ENCODE assay signal across 32 cellular contexts in the genomic region with DNA sequence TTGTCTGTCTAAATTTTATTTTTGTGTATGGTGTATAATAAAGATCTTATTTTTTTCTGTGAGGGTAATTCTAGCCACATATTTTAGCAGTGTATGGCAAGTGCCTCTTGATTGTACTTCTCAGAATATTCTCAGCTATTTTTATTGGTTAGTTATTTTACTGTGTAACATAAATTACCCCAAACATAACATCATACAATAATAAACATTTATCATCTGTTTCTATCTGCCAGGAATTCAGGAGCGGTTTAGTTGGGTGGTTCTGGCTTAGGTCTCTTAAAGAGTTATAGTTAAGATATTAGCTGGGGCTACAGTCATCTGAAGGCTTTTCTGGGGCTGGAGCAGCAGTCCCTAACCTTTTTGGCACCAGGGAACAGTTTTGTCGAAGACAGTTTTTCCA.
"Had no signal": no experiment of that assay in that cellular context is flagged by ENCODE, and none has a peak within 500 bp of the region (broad histone marks: within the 10 kb centered on the region; RNA-seq: fewer than 3 reads in every experiment).

No MANE protein-coding gene starts in this region.

- H3K9me3 ChIP-seq: adrenal gland, body of pancreas, esophagus muscularis mucosa, gastroesophageal sphincter, heart right ventricle had no signal

- H3K9me3 Mint-ChIP-seq: activated CD4-positive, alpha-beta memory T cell treated with anti-CD3 and anti-CD28 coated beads, Interleukin-2, amount 10 ng/mL, durations not matched to agents 7 days and 5 days; activated CD4-positive, alpha-beta T cell treated with anti-CD3 and anti-CD28 coated beads, Interleukin-2, amount 10 ng/mL, durations not matched to agents 7 days and 5 days; activated naive CD4-positive, alpha-beta T cell treated with anti-CD3 and anti-CD28 coated beads, Interleukin-2, amount 50 U/mL, for 24 hours; activated naive CD8-positive, alpha-beta T cell treated with anti-CD3 and anti-CD28 coated beads for 36 hours; activated naive CD8-positive, alpha-beta T cell treated with anti-CD3 and anti-CD28 coated beads, Interleukin-2, amount 50 U/mL, for 24 hours; activated T-cell treated with anti-CD3 and anti-CD28 coated beads, Interleukin-2, amount 50 U/mL, for 24 hours; activated T-cell treated with anti-CD3 and anti-CD28 coated beads, Interleukin-2, amount 50 U/mL, for 72 hours; activated T-helper 17 cell treated with anti-CD3 and anti-CD28 coated beads, Interleukin-2, amount 50 U/mL, for 72 hours; effector memory CD8-positive, alpha-beta T cell had no signal

- ATAC-seq: activated naive CD8-positive, alpha-beta T cell treated with anti-CD3 and anti-CD28 coated beads, Interleukin-2, amount 50 U/mL, for 24 hours; activated T-cell treated with anti-CD3 and anti-CD28 coated beads, Interleukin-2, amount 50 U/mL, for 72 hours; activated T-helper 17 cell treated with anti-CD3 and anti-CD28 coated beads, Interleukin-2, amount 50 U/mL, for 72 hours; body of pancreas; effector memory CD8-positive, alpha-beta T cell; gastroesophageal sphincter; heart right ventricle had no signal

- H3K27me3 Mint-ChIP-seq: activated CD4-positive, alpha-beta memory T cell treated with anti-CD3 and anti-CD28 coated beads, Interleukin-2, amount 10 ng/mL, durations not matched to agents 7 days and 5 days; activated CD4-positive, alpha-beta T cell treated with anti-CD3 and anti-CD28 coated beads, Interleukin-2, amount 10 ng/mL, durations not matched to agents 7 days and 5 days; activated naive CD4-positive, alpha-beta T cell treated with anti-CD3 and anti-CD28 coated beads, Interleukin-2, amount 50 U/mL, for 24 hours; activated naive CD8-positive, alpha-beta T cell treated with anti-CD3 and anti-CD28 coated beads for 36 hours; activated T-cell treated with anti-CD3 and anti-CD28 coated beads, Interleukin-2, amount 50 U/mL, for 24 hours; activated T-helper 17 cell treated with anti-CD3 and anti-CD28 coated beads, Interleukin-2, amount 50 U/mL, for 72 hours; effector memory CD8-positive, alpha-beta T cell had no signal

- DNase-seq: activated CD4-positive, alpha-beta memory T cell treated with anti-CD3 and anti-CD28 coated beads, Interleukin-2, amount 10 ng/mL, durations not matched to agents 7 days and 5 days; activated CD4-positive, alpha-beta T cell treated with anti-CD3 and anti-CD28 coated beads for 1 hour; activated CD4-positive, alpha-beta T cell treated with anti-CD3 and anti-CD28 coated beads for 4 hours; activated CD4-positive, alpha-beta T cell treated with anti-CD3 and anti-CD28 coated beads, Interleukin-2, amount 10 ng/mL, durations not matched to agents 7 days and 5 days; activated CD4-positive, alpha-beta T cell treated with anti-CD3 and anti-CD28 coated beads, Interleukin-2, amount 50 U/mL, for 4 hours; activated CD8-positive, alpha-beta memory T cell treated with anti-CD3 and anti-CD28 coated beads, Interleukin-2, amount 50 U/mL, for 48 hours; activated effector memory CD4-positive, alpha-beta T cell treated with Interleukin-2 at 50 U/mL for 16 hours; activated gamma-delta T cell treated with Interleukin-2 at 50 U/mL for 16 hours; activated naive CD4-positive, alpha-beta T cell treated with Interleukin-2 at 50 U/mL for 16 hours; activated naive CD8-positive, alpha-beta T cell treated with anti-CD3 and anti-CD28 coated beads for 36 hours; activated naive CD8-positive, alpha-beta T cell treated with anti-CD3 and anti-CD28 coated beads, Interleukin-2, amount 50 U/mL, for 24 hours; activated T-cell treated with anti-CD3 and anti-CD28 coated beads for 4 hours; activated T-cell treated with anti-CD3 and anti-CD28 coated beads, Interleukin-2, amount 50 U/mL, for 24 hours; activated T-cell treated with anti-CD3 and anti-CD28 coated beads, Interleukin-2, amount 50 U/mL, for 72 hours; adrenal gland; amygdala; aorta; body of pancreas; caudate nucleus; cortex of kidney; dermis blood vessel endothelial cell; effector CD4-positive, alpha-beta T cell; effector memory CD8-positive, alpha-beta T cell; erythroblast; foreskin melanocyte; heart right ventricle; T-helper 1 cell; T-helper 2 cell had no signal

- H3K4me3 Mint-ChIP-seq: activated CD4-positive, alpha-beta memory T cell treated with anti-CD3 and anti-CD28 coated beads, Interleukin-2, amount 10 ng/mL, durations not matched to agents 7 days and 5 days; activated CD4-positive, alpha-beta T cell treated with anti-CD3 and anti-CD28 coated beads, Interleukin-2, amount 10 ng/mL, durations not matched to agents 7 days and 5 days; activated naive CD4-positive, alpha-beta T cell treated with anti-CD3 and anti-CD28 coated beads, Interleukin-2, amount 50 U/mL, for 24 hours; activated naive CD8-positive, alpha-beta T cell treated with anti-CD3 and anti-CD28 coated beads for 36 hours; activated naive CD8-positive, alpha-beta T cell treated with anti-CD3 and anti-CD28 coated beads, Interleukin-2, amount 50 U/mL, for 24 hours; activated T-cell treated with anti-CD3 and anti-CD28 coated beads, Interleukin-2, amount 50 U/mL, for 24 hours; activated T-cell treated with anti-CD3 and anti-CD28 coated beads, Interleukin-2, amount 50 U/mL, for 72 hours; activated T-helper 17 cell treated with anti-CD3 and anti-CD28 coated beads, Interleukin-2, amount 50 U/mL, for 72 hours; effector memory CD8-positive, alpha-beta T cell had no signal

- H3K27ac Mint-ChIP-seq: activated CD4-positive, alpha-beta memory T cell treated with anti-CD3 and anti-CD28 coated beads, Interleukin-2, amount 10 ng/mL, durations not matched to agents 7 days and 5 days; activated CD4-positive, alpha-beta T cell treated with anti-CD3 and anti-CD28 coated beads, Interleukin-2, amount 10 ng/mL, durations not matched to agents 7 days and 5 days; activated naive CD4-positive, alpha-beta T cell treated with anti-CD3 and anti-CD28 coated beads, Interleukin-2, amount 50 U/mL, for 24 hours; activated naive CD8-positive, alpha-beta T cell treated with anti-CD3 and anti-CD28 coated beads for 36 hours; activated naive CD8-positive, alpha-beta T cell treated with anti-CD3 and anti-CD28 coated beads, Interleukin-2, amount 50 U/mL, for 24 hours; activated T-cell treated with anti-CD3 and anti-CD28 coated beads, Interleukin-2, amount 50 U/mL, for 24 hours; activated T-cell treated with anti-CD3 and anti-CD28 coated beads, Interleukin-2, amount 50 U/mL, for 72 hours; activated T-helper 17 cell treated with anti-CD3 and anti-CD28 coated beads, Interleukin-2, amount 50 U/mL, for 72 hours; effector memory CD8-positive, alpha-beta T cell had no signal

- H3K4me1 Mint-ChIP-seq: activated CD4-positive, alpha-beta memory T cell treated with anti-CD3 and anti-CD28 coated beads, Interleukin-2, amount 10 ng/mL, durations not matched to agents 7 days and 5 days; activated CD4-positive, alpha-beta T cell treated with anti-CD3 and anti-CD28 coated beads, Interleukin-2, amount 10 ng/mL, durations not matched to agents 7 days and 5 days had no signal
